In genomic region chr4:1612278-1613098, GRCh38 we compare ENCODE assay signal across 17 cellular contexts.
"Had no signal": no experiment of that assay in that cellular context is flagged by ENCODE, and none has a peak within 500 bp of the region (broad histone marks: within the 10 kb centered on the region; RNA-seq: fewer than 3 reads in every experiment).

No MANE protein-coding gene starts in this region.

- H3K27me3 Mint-ChIP-seq: activated naive CD8-positive, alpha-beta T cell; stimulated activated naive CD8-positive, alpha-beta T cell treated with anti-CD3 and anti-CD28 coated beads, Interleukin-15, Interleukin-2, amounts not matched to agents 100 ng/mL and 50 ng/mL, for 24 hours had no signal

- FAIRE-seq: islet of Langerhans had no signal

- H3K4me3 Mint-ChIP-seq: activated naive CD8-positive, alpha-beta T cell; activated T-helper 1 cell treated with anti-CD3 and anti-CD28 coated beads, Interleukin-12 subunit alpha, Interleukin-12 subunit beta, Interleukin-2, Interleukin-4 antibody, amounts not matched to agents 30 ng/mL and 10 ng/mL and 1 ng/mL, durations not matched to agents 14 hours and 24 hours and 36 hours; nephron progenitor cell; stimulated activated naive CD8-positive, alpha-beta T cell treated with anti-CD3 and anti-CD28 coated beads, Interleukin-15, Interleukin-2, amounts not matched to agents 100 ng/mL and 50 ng/mL, for 24 hours had no signal

- H3K27ac ChIP-seq: transverse colon, WERI-Rb-1 had no signal

- H3K4me1 ChIP-seq: transverse colon had no signal

- DNase-seq: activated CD4-positive, alpha-beta T cell treated with anti-CD3 and anti-CD28 coated beads for 1 hour; activated CD4-positive, alpha-beta T cell treated with anti-CD3 and anti-CD28 coated beads, Interleukin-2, amount 50 U/mL, for 4 hours; activated gamma-delta T cell treated with Interleukin-2 at 50 U/mL for 16 hours; dermis blood vessel endothelial cell; effector memory CD4-positive, alpha-beta T cell; hippocampal formation; left colon; mammary epithelial cell; midbrain; nephron progenitor cell; retina; transverse colon; WERI-Rb-1 had no signal

- H3K36me3 Mint-ChIP-seq: activated naive CD8-positive, alpha-beta T cell had no signal

- ATAC-seq: left colon had no signal

- H3K4me3 ChIP-seq: transverse colon had no signal

- H3K9me3 ChIP-seq: transverse colon had no signal

- H3K27ac Mint-ChIP-seq: activated naive CD8-positive, alpha-beta T cell; activated T-helper 1 cell treated with anti-CD3 and anti-CD28 coated beads, Interleukin-12 subunit alpha, Interleukin-12 subunit beta, Interleukin-2, Interleukin-4 antibody, amounts not matched to agents 30 ng/mL and 10 ng/mL and 1 ng/mL, durations not matched to agents 14 hours and 24 hours and 36 hours; nephron progenitor cell; stimulated activated naive CD8-positive, alpha-beta T cell treated with anti-CD3 and anti-CD28 coated beads, Interleukin-15, Interleukin-2, amounts not matched to agents 100 ng/mL and 50 ng/mL, for 24 hours had no signal

- H3K36me3 ChIP-seq: transverse colon, WERI-Rb-1 had no signal

- H3K27me3 ChIP-seq: transverse colon had no signal
